Comparison of ENCODE assay signal across 8 cellular contexts in the genomic region with DNA sequence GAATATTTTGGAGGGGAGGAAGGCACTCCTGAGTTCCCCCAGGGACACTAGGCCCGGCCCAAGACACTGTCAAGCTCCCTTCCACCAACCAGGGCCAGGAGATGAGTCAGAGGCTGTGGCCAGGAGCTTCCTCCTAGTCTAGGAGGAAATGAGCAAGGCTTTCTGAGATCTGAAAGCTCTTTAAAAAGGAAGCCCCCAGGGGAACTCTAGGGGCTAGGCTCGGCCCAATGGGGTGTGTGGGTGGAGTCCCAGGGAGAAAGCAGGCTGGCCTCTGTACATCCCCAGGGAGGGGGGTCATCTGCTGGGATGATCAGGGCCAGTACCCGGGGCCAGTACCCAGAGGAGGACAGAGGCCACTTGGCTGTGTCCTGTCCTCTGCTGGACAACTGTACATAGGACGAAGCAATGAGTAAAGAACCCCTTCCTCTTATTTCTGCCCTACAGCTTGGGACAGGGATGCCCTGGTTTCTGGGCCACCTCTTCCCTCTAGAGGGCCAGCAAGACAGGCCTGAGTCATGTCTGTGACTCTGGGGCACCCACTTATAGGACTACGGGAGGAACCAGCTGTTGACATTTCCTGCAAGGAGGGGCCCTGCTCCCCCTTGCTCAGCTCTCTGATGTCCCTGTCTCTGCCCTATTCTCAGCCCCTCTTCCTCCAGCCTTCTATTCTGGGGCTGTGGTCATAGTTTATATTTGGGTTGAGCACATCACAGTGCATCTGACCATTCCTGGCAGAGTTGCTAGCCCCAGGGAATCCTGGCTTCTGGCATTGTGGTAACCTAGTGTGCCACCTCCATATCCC. TPM values are rescaled to one million over a fixed set of nuclear protein-coding genes. Genes with fewer than 3 reads are reported as not detected.
A peak's percentile ranks its signal among the peaks of the same experiment; 100 is the strongest.
DNase-seq lines count a peak whose midpoint lies in the region; ATAC-seq, FAIRE-seq and TF ChIP-seq lines count a peak whose summit lies in the region.

No MANE protein-coding gene starts in this region.

- TF ChIP-seq POLR2A in GM12892 (IDR thresholded peaks at IDR 0.05; ENCODE audit: low read depth, low read length) = peak; percentile 69

- peak; percentile 77 for FAIRE-seq in GM12892 (lab: Jason Lieb, UNC)

- peak overlapping the region; percentile 90 for H3K9ac ChIP-seq in NT2/D1 (ENCODE audit: insufficient read length, low read depth)

- H3K9me3 ChIP-seq in NT2/D1 (ENCODE audit: insufficient read depth, low read length) (no peaks in the 10 kb centered on the region), upper lobe of right lung (no peaks in the 10 kb centered on the region)

- H3K27ac ChIP-seq in upper lobe of right lung = peak overlapping the region; percentile 83

- H3K4me1 ChIP-seq in NT2/D1 (ENCODE audit: insufficient read depth, insufficient read length) (peaks cover 46% of the 10 kb centered on the region), upper lobe of right lung (peaks cover 73% of the 10 kb centered on the region)

- intact Hi-C loops in upper lobe of right lung (cut with DNase I) = no loop called here

- peaks cover 7% of the 10 kb centered on the region for H3K36me3 ChIP-seq in NT2/D1 (ENCODE audit: insufficient read depth, insufficient read length, low read length)
- H3K36me3 ChIP-seq in upper lobe of right lung = peaks cover 5% of the 10 kb centered on the region

- DNase-seq in GM12892 (ENCODE audit: insufficient read length) (peak; percentile 87), NT2/D1 (ENCODE audit: low read depth, low spot score) (no peak), activated T-cell treated with anti-CD3 and anti-CD28 coated beads for 48 hours (ENCODE audit: low read depth) (peak; percentile 68), fibroblast of the aortic adventitia (ENCODE audit: low read depth) (peak; percentile 86), pons (ENCODE audit: low spot score) (peak; percentile 86), upper lobe of right lung (peak; percentile 86), NCI-H774 (lab: John Stamatoyannopoulos, UW) (no peak)

- peak; percentile 58 for ATAC-seq in HG02759 (IDR thresholded peaks at IDR 0.05; ENCODE audit: unreplicated experiment)
- peak; percentile 12 for ATAC-seq in upper lobe of right lung

- H3K4me3 ChIP-seq in NT2/D1 (ENCODE audit: insufficient read length, low read depth) (no peak overlapping the region), fibroblast of the aortic adventitia (ENCODE audit: low read depth, low read length) (no peak overlapping the region), upper lobe of right lung (peak overlapping the region; percentile 70)

- TF ChIP-seq CTCF in fibroblast of the aortic adventitia (IDR thresholded peaks at IDR 0.05; ENCODE audit: insufficient read depth, low read length) (no peak), upper lobe of right lung (IDR thresholded peaks at IDR 0.05) (peak; percentile 10)

- H3K27me3 ChIP-seq in NT2/D1 (ENCODE audit: insufficient read depth, insufficient read length) = peaks cover 21% of the 10 kb centered on the region
- no peaks in the 10 kb centered on the region for H3K27me3 ChIP-seq in upper lobe of right lung

RNA-seq across cellular contexts. Expression of a gene that starts 2.7 kb away (rescaled TPM):
- polyA plus RNA-seq in GM12892 (2012; ENCODE audit: missing spikeins) = 26.1 TPM
- total RNA-seq in fibroblast of the aortic adventitia (ENCODE audit: low replicate concordance) (14.1 and 19.7 TPM in 2 replicates), upper lobe of right lung (94.9 TPM)

RNA-seq across cellular contexts. Expression of a gene that starts 4.2 kb away (rescaled TPM):
- polyA plus RNA-seq in GM12892 (2012; ENCODE audit: missing spikeins) = 4.4 TPM
- total RNA-seq in fibroblast of the aortic adventitia (ENCODE audit: low replicate concordance) = 0.65 and 1.4 TPM in 2 replicates
- total RNA-seq in upper lobe of right lung = 2.4 TPM

RNA-seq across cellular contexts. Expression of a gene that starts 17.7 kb away (rescaled TPM):
- polyA plus RNA-seq in GM12892 (2012; ENCODE audit: missing spikeins) = 34.9 TPM
- total RNA-seq in fibroblast of the aortic adventitia (ENCODE audit: low replicate concordance) (21.8 and 24.3 TPM in 2 replicates), upper lobe of right lung (39.3 TPM)

RNA-seq across cellular contexts. Expression of a gene that starts 34.7 kb away (rescaled TPM):
- polyA plus RNA-seq in GM12892 (2012; ENCODE audit: missing spikeins) = 0.32 TPM
- total RNA-seq in fibroblast of the aortic adventitia (ENCODE audit: low replicate concordance) = 13.3 and 24.3 TPM in 2 replicates
- 16.2 TPM for total RNA-seq in upper lobe of right lung

RNA-seq across cellular contexts. Expression of a gene that starts 45.7 kb away (rescaled TPM):
- polyA plus RNA-seq in GM12892 (2012; ENCODE audit: missing spikeins) = 1.2 TPM
- total RNA-seq in fibroblast of the aortic adventitia (ENCODE audit: low replicate concordance) (0.09 and 0.33 TPM in 2 replicates), upper lobe of right lung (17.5 TPM)

Comparison
In these comparisons a context has a peak if more than half of its experiments do, and no peak if none do; other contexts are left out.
1. DNase-seq: peak in GM12892 (single experiment), activated T-cell treated with anti-CD3 and anti-CD28 coated beads for 48 hours (single experiment), fibroblast of the aortic adventitia (single experiment), pons (single experiment) and upper lobe of right lung (single experiment); none in NT2/D1 (single experiment) and NCI-H774 (single experiment).